Comparison of ENCODE assay signal across 12 cellular contexts in the genomic region with DNA sequence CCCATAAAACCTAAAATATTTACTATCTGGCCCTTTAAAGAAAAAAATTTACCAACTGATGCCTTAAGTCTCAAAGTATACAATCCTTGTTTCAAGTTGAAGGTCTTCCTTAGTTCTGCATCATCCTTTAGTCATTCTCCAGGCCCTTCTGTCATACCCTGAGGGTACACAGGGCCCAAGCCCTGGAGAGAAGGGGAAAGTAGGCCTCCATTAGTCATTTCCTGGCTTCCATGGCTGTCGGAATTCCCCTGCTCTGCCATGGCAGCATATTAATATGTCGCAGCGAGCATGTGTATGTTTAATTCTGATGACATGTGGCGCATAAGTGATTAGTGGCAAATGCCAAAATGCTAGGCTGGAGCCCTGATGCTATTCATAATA. TPM values are rescaled to one million over a fixed set of nuclear protein-coding genes. Genes with fewer than 3 reads are reported as not detected.
DNase-seq lines count a peak whose midpoint lies in the region; ATAC-seq and TF ChIP-seq lines count a peak whose summit lies in the region.
"Had no signal": no experiment of that assay in that cellular context is flagged by ENCODE, and none has a peak within 500 bp of the region (broad histone marks: within the 10 kb centered on the region; RNA-seq: fewer than 3 reads in every experiment).

No MANE protein-coding gene starts in this region.

- DNase-seq in DMS 273 (lab: John Stamatoyannopoulos, UW; ENCODE audit: unreplicated experiment) (peak; percentile 37), DMS 273 treated with DMSO at 0.1 percent for 48 hours (lab: John Stamatoyannopoulos, UW) (no peak), NCI-H226 (peak; percentile 61), dermis blood vessel endothelial cell (peak; percentile 63), pulmonary artery endothelial cell (ENCODE audit: low read depth, low spot score) (peak; percentile 43), ovary (no peak), NCI-H524 (lab: John Stamatoyannopoulos, UW) (no peak)
- DNase-seq: amygdala, NCI-H524 treated with DMSO at 0.1 percent for 48 hours had no signal

- ATAC-seq in stimulated activated memory B cell treated with anti-CD40 and anti-IgM and Interleukin-4, amounts not matched to agents 10 μg/mL and 1 μg/mL and 100 μg/mL, for 72 hours, result no peak

- H3K9me3 ChIP-seq in ovary, result no peaks in the 10 kb centered on the region

- 80 to 94% (median 90%) methylated on average over 4 of the region's 4 CpGs for WGBS in ovary, 3 donors

- H3K27ac ChIP-seq in ovary, result no peak overlapping the region
- H3K27ac ChIP-seq: 22Rv1, VCaP had no signal

- H3K27me3 ChIP-seq in ovary, result no peaks in the 10 kb centered on the region

- H3K4me1 ChIP-seq in ovary (ENCODE audit: insufficient read depth), result no peaks in the 10 kb centered on the region

- H3K27ac Mint-ChIP-seq in stimulated activated memory B cell treated with anti-CD40 and anti-IgM and Interleukin-4, amounts not matched to agents 10 μg/mL and 1 μg/mL and 100 μg/mL, for 72 hours, result no peak overlapping the region

- intact Hi-C loops in ovary (cut with DNase I), result no loop called here

- no peaks in the 10 kb centered on the region for H3K4me1 Mint-ChIP-seq in stimulated activated memory B cell treated with anti-CD40 and anti-IgM and Interleukin-4, amounts not matched to agents 10 μg/mL and 1 μg/mL and 100 μg/mL, for 72 hours

- H3K4me3 ChIP-seq in ovary, result no peak overlapping the region

- TF ChIP-seq EP300 in ovary (IDR thresholded peaks at IDR 0.05), result no peak

- no peaks in the 10 kb centered on the region for H3K36me3 ChIP-seq in ovary

- no peak for TF ChIP-seq CTCF in ovary (IDR thresholded peaks at IDR 0.05)

- H3K9me3 Mint-ChIP-seq in stimulated activated memory B cell treated with anti-CD40 and anti-IgM and Interleukin-4, amounts not matched to agents 10 μg/mL and 1 μg/mL and 100 μg/mL, for 72 hours, result no peaks in the 10 kb centered on the region

- H3K36me3 Mint-ChIP-seq in stimulated activated memory B cell treated with anti-CD40 and anti-IgM and Interleukin-4, amounts not matched to agents 10 μg/mL and 1 μg/mL and 100 μg/mL, for 72 hours, result no peaks in the 10 kb centered on the region

- no peaks in the 10 kb centered on the region for H3K27me3 Mint-ChIP-seq in stimulated activated memory B cell treated with anti-CD40 and anti-IgM and Interleukin-4, amounts not matched to agents 10 μg/mL and 1 μg/mL and 100 μg/mL, for 72 hours

- no peak for TF ChIP-seq POLR2A in ovary (IDR thresholded peaks at IDR 0.05)

- no peak overlapping the region for H3K4me3 Mint-ChIP-seq in stimulated activated memory B cell treated with anti-CD40 and anti-IgM and Interleukin-4, amounts not matched to agents 10 μg/mL and 1 μg/mL and 100 μg/mL, for 72 hours

RNA-seq across cellular contexts. Expression of gene GPR39, which starts 22.0 kb away (rescaled TPM):
- total RNA-seq in dermis blood vessel endothelial cell (under 0.01 TPM in 1 of 2 replicates, not detected in the other), pulmonary artery endothelial cell (0.04 TPM in 1 of 2 replicates, not detected in the other), ovary (1 to 10 TPM in 1 of 7 donors, under 1 TPM in 4, not detected in 2; 0.22 to 2.0 (median 0.42) TPM)
- under 1 TPM; 0.08 to 0.43 TPM for polyA plus RNA-seq in ovary

Comparison
In these comparisons a context has a peak if more than half of its experiments do, and no peak if none do; other contexts are left out.
1. DNase-seq: peak in DMS 273 (single experiment), NCI-H226 (single experiment), dermis blood vessel endothelial cell (single experiment) and pulmonary artery endothelial cell (single experiment); none in DMS 273 treated with DMSO at 0.1 percent for 48 hours (single experiment), ovary (0 of 5) and NCI-H524 (0 of 2).